ENCODE assay signal across 9 cellular contexts in genomic region chr5:139104577-139105271, GRCh38.
DNase-seq lines count a peak whose midpoint lies in the region; ATAC-seq and TF ChIP-seq lines count a peak whose summit lies in the region.
"Had no signal": no experiment of that assay in that cellular context is flagged by ENCODE, and none has a peak within 500 bp of the region (broad histone marks: within the 10 kb centered on the region; RNA-seq: fewer than 3 reads in every experiment).

No MANE protein-coding gene starts in this region.

- H3K79me2 ChIP-seq in GM23338 (replicated peaks; ENCODE audit: insufficient read depth): no peaks in the 10 kb centered on the region

- H3K27me3 ChIP-seq in GM23338 (ENCODE audit: insufficient read depth): no peaks in the 10 kb centered on the region; the same call in 1 of the 2 replicates

- H3K36me3 Mint-ChIP-seq in GM23338 (ENCODE audit: low read depth): no peaks in the 10 kb centered on the region
- H3K36me3 Mint-ChIP-seq in activated naive CD4-positive, alpha-beta T cell treated with anti-CD3 and anti-CD28 coated beads for 36 hours (ENCODE audit: low read depth): no peaks in the 10 kb centered on the region

- CTCF ChIA-PET in activated naive CD4-positive, alpha-beta T cell treated with anti-CD3 and anti-CD28 coated beads for 36 hours (lab: Charles Lee): no interaction called here

- H3K9me3 Mint-ChIP-seq in GM23338: no peaks in the 10 kb centered on the region
- no peaks in the 10 kb centered on the region for H3K9me3 Mint-ChIP-seq in activated naive CD4-positive, alpha-beta T cell treated with anti-CD3 and anti-CD28 coated beads for 36 hours
- H3K9me3 Mint-ChIP-seq: IgD-negative memory B cell had no signal

- no peak overlapping the region for H3K27ac ChIP-seq in GM23338 (ENCODE audit: low read depth)
- H3K27ac ChIP-seq in skin epidermis: peak overlapping the region in 15 of 21 experiments; percentile 6 to 82 (median 61)

- H3F3A ChIP-seq in GM23338 (replicated peaks; ENCODE audit: low read depth): no peaks in the 10 kb centered on the region

- ATAC-seq in GM23338: peak; percentile 49
- ATAC-seq in HG02623 (IDR thresholded peaks at IDR 0.05; ENCODE audit: unreplicated experiment): no peak
- no peak for ATAC-seq in HG03460 (IDR thresholded peaks at IDR 0.05; ENCODE audit: unreplicated experiment)

- intact Hi-C loops in activated naive CD4-positive, alpha-beta T cell treated with anti-CD3 and anti-CD28 coated beads for 36 hours (cut with micrococcal nuclease): no loop called here

- H3K4me2 ChIP-seq in GM23338: peak overlapping the region; percentile 43; the same call in 1 of the 2 replicates

- H3K4me1 Mint-ChIP-seq in GM23338: peaks cover 41% of the 10 kb centered on the region
- H3K4me1 Mint-ChIP-seq in activated naive CD4-positive, alpha-beta T cell treated with anti-CD3 and anti-CD28 coated beads for 36 hours (ENCODE audit: low read depth): no peaks in the 10 kb centered on the region

- H3K36me3 ChIP-seq in GM23338 (ENCODE audit: insufficient read depth): no peaks in the 10 kb centered on the region

- H3K9me2 ChIP-seq in GM23338 (ENCODE audit: insufficient read depth): no peaks in the 10 kb centered on the region

- DNase-seq in GM23338 (ENCODE audit: low spot score): no peak
- peak; percentile 95 for DNase-seq in astrocyte of the hippocampus (ENCODE audit: low read depth, low spot score)
- DNase-seq in hypothalamus (lab: John Stamatoyannopoulos, UW): peak in 27 of 51 donors; percentile 4 to 76 (median 25)
- DNase-seq in activated naive CD4-positive, alpha-beta T cell treated with anti-CD3 and anti-CD28 coated beads for 36 hours: no peak
- no peak for DNase-seq in KG1 (lab: John Stamatoyannopoulos, UW)

- H4K20me1 ChIP-seq in GM23338 (replicated peaks; ENCODE audit: insufficient read depth): no peaks in the 10 kb centered on the region

- peaks cover 25% of the 10 kb centered on the region for H3K4me1 ChIP-seq in GM23338 (ENCODE audit: insufficient read depth)

- H3K4me3 ChIP-seq in GM23338 (no peak overlapping the region), skin epidermis (no peak overlapping the region)

- peak overlapping the region; percentile 90 for H2AFZ ChIP-seq in GM23338

- TF ChIP-seq CTCF in GM23338 (conservative IDR thresholded peaks at IDR 0.05; ENCODE audit: low read depth in 2 of 2): no peak

- H3K27ac Mint-ChIP-seq in GM23338: peak overlapping the region; percentile 50; the same call in 1 of the 2 replicates
- no peak overlapping the region for H3K27ac Mint-ChIP-seq in activated naive CD4-positive, alpha-beta T cell treated with anti-CD3 and anti-CD28 coated beads for 36 hours
- H3K27ac Mint-ChIP-seq: IgD-negative memory B cell had no signal

- no peak overlapping the region; the same call in 2 of the 3 replicates for H3K4me3 Mint-ChIP-seq in GM23338
- no peak overlapping the region for H3K4me3 Mint-ChIP-seq in activated naive CD4-positive, alpha-beta T cell treated with anti-CD3 and anti-CD28 coated beads for 36 hours
- H3K4me3 Mint-ChIP-seq: IgD-negative memory B cell had no signal

- H3K27me3 Mint-ChIP-seq in GM23338 (ENCODE audit: insufficient read depth, low read depth, poor library complexity): peaks cover 9% of the 10 kb centered on the region
- no peaks in the 10 kb centered on the region for H3K27me3 Mint-ChIP-seq in activated naive CD4-positive, alpha-beta T cell treated with anti-CD3 and anti-CD28 coated beads for 36 hours (ENCODE audit: low read depth)
- H3K27me3 Mint-ChIP-seq: IgD-negative memory B cell had no signal

TF ChIP-seq in GM23338, 12 proteins besides CTCF, POLR2A, EP300 and RAD21 (continues in another document):
- TF ChIP-seq STAT1 (IDR thresholded peaks at IDR 0.05; ENCODE audit: unreplicated experiment): no peak
- TF ChIP-seq ZNF462 (CRISPR knock-in tag; IDR thresholded peaks at IDR 0.05): no peak
- no peak for TF ChIP-seq NANOG (IDR thresholded peaks at IDR 0.05; ENCODE audit: borderline replicate concordance)
- TF ChIP-seq JUNB (IDR thresholded peaks at IDR 0.05; ENCODE audit: unreplicated experiment): no peak
- no peak for TF ChIP-seq ZNF331 (CRISPR knock-in tag; IDR thresholded peaks at IDR 0.05; ENCODE audit: low read depth)
- TF ChIP-seq, protein P1, sequence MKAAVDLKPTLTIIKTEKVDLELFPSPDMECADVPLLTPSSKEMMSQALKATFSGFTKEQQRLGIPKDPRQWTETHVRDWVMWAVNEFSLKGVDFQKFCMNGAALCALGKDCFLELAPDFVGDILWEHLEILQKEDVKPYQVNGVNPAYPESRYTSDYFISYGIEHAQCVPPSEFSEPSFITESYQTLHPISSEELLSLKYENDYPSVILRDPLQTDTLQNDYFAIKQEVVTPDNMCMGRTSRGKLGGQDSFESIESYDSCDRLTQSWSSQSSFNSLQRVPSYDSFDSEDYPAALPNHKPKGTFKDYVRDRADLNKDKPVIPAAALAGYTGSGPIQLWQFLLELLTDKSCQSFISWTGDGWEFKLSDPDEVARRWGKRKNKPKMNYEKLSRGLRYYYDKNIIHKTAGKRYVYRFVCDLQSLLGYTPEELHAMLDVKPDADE (IDR thresholded peaks at IDR 0.05): no peak
- no peak for TF ChIP-seq ZNF114 (CRISPR knock-in tag; IDR thresholded peaks at IDR 0.05)

Comparison
In these comparisons a context has a peak if more than half of its experiments do, and no peak if none do; other contexts are left out.
1. DNase-seq: peak in astrocyte of the hippocampus (single experiment) and hypothalamus (27 of 51); none in GM23338 (single experiment), activated naive CD4-positive, alpha-beta T cell treated with anti-CD3 and anti-CD28 coated beads for 36 hours (single experiment) and KG1 (single experiment).